Comparison of ENCODE assay signal across 9 cellular contexts in the genomic region with DNA sequence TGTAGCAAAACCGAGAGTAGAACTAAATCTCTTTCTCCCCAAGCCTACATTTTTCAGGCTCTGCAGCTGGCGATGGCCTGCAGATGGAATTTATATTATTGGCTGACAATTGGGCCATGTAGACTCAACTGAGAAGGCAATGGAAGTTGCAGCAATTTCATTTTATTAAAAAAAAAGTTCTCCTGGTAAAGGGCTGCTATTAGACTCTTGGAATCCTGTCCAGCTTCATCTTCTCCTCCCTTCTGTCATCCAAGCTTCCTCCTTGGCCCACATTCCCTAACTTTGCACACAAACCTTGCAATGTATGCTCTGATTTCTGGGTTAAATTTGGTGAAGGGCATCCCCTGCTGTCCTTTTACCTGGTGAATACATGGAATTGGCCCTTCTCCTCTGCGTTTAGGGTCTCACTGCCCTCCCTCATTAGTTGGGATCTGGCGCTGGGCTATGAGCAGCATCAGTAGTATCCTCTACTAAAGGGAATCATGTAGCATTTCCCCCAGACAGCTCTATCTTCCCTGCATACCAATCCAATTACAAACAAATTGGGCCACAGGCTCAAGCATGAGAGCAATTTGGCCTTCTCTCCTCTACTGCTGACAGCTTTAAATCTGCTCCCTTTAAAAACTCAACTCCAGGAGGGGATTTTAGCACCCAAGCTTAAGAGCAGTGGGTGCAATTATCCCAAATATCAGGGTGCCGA.
DNase-seq lines count a peak whose midpoint lies in the region; ATAC-seq and TF ChIP-seq lines count a peak whose summit lies in the region.
"Had no signal": no experiment of that assay in that cellular context is flagged by ENCODE, and none has a peak within 500 bp of the region (broad histone marks: within the 10 kb centered on the region; RNA-seq: fewer than 3 reads in every experiment).

No MANE protein-coding gene starts in this region.

- no peak for TF ChIP-seq EP300 in sigmoid colon (IDR thresholded peaks at IDR 0.05)

- TF ChIP-seq POLR2A in heart left ventricle (IDR thresholded peaks at IDR 0.05) (no peak), sigmoid colon (IDR thresholded peaks at IDR 0.05) (no peak)

- H3K27ac ChIP-seq in heart left ventricle (peak overlapping the region in 6 of 12 donors; percentile 9 to 74 (median 36)), sigmoid colon (peak overlapping the region; percentile 3 to 51 (median 45))
- H3K27ac ChIP-seq: colonic mucosa had no signal

- H3K4me3 ChIP-seq in heart left ventricle (no peak overlapping the region), sigmoid colon (no peak overlapping the region)
- H3K4me3 ChIP-seq: colonic mucosa had no signal

- no peak for TF ChIP-seq CTCF in heart left ventricle (IDR thresholded peaks at IDR 0.05)
- TF ChIP-seq CTCF in sigmoid colon (IDR thresholded peaks at IDR 0.05): no peak
- TF ChIP-seq CTCF in GM20000 (IDR thresholded peaks at IDR 0.05; ENCODE audit: extremely low read depth, missing control alignments): no peak

- intact Hi-C loops in heart left ventricle (cut with DNase I): no loop called here
- intact Hi-C loops in sigmoid colon (cut with DNase I): no loop called here
- intact Hi-C loops in left colon (cut with DNase I, micrococcal nuclease): no loop called here

- peak; percentile 63 to 92 (median 84) for ATAC-seq in heart left ventricle
- ATAC-seq in HG02571 (IDR thresholded peaks at IDR 0.05; ENCODE audit: unreplicated experiment): no peak
- no peak for ATAC-seq in left colon

- peaks cover 0 to 29% (median 7%) of the 10 kb centered on the region in 12 donors for H3K4me1 ChIP-seq in heart left ventricle
- peaks cover 0 to 43% (median 26%) of the 10 kb centered on the region in 4 donors for H3K4me1 ChIP-seq in sigmoid colon
- H3K4me1 ChIP-seq: colonic mucosa had no signal

- WGBS in heart left ventricle, 4 donors: 56 to 65% (median 63%) methylated on average over 5 of the region's 5 CpGs
- WGBS in sigmoid colon, 2 donors: 81 to 85% methylated on average over 5 of the region's 5 CpGs

- H3K36me3 ChIP-seq in heart left ventricle (no peaks in the 10 kb centered on the region), sigmoid colon (no peaks in the 10 kb centered on the region)
- H3K36me3 ChIP-seq: colonic mucosa had no signal

- no peaks in the 10 kb centered on the region for H3K27me3 ChIP-seq in heart left ventricle
- H3K27me3 ChIP-seq in sigmoid colon: no peaks in the 10 kb centered on the region
- H3K27me3 ChIP-seq: colonic mucosa had no signal

- DNase-seq in ELR (ENCODE audit: low read depth) (peak; percentile 13), amniotic stem cell (lab: John Stamatoyannopoulos, UW) (peak; percentile 5), heart left ventricle (no peak), sigmoid colon (no peak), left colon (no peak), GM20000 (ENCODE audit: low spot score) (no peak), mesenteric fat pad (ENCODE audit: low spot score) (no peak)
- DNase-seq: colonic mucosa had no signal

- H3K9me3 ChIP-seq in heart left ventricle: no peaks in the 10 kb centered on the region
- no peaks in the 10 kb centered on the region for H3K9me3 ChIP-seq in sigmoid colon
- H3K9me3 ChIP-seq: colonic mucosa had no signal

Comparison
In these comparisons a context has a peak if more than half of its experiments do, and no peak if none do; other contexts are left out.
1. DNase-seq: peak in ELR (single experiment) and amniotic stem cell (single experiment); none in heart left ventricle (0 of 5), sigmoid colon (single experiment), left colon (0 of 2), GM20000 (single experiment) and mesenteric fat pad (single experiment).
2. ATAC-seq: peak in heart left ventricle (4 of 4); none in HG02571 (single experiment) and left colon (single experiment).